In the genomic region with DNA sequence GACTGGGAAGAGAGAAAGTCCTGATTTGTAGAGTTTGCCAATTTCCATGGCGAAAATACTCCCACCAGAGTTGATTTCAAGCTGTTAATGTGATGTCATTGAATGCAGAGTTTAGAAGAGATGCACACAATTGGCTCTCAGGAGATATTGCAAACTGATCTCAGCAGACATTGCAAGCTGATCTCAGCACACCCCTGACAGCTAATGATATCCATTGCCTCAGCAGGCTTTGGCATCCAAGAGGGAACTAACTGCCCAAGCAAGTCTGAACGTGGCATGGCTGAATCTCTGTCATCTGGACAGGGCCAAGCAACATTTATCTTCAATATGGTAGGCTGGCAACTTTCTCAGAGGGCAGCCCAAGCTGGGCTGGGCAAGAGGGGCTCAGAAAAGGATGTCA, we compare ENCODE assay signal across 18 cellular contexts.
A peak's percentile ranks its signal among the peaks of the same experiment; 100 is the strongest.
DNase-seq lines count a peak whose midpoint lies in the region; ATAC-seq and TF ChIP-seq lines count a peak whose summit lies in the region.
"Had no signal": no experiment of that assay in that cellular context is flagged by ENCODE, and none has a peak within 500 bp of the region (broad histone marks: within the 10 kb centered on the region; RNA-seq: fewer than 3 reads in every experiment).

No MANE protein-coding gene starts in this region.

- H3K14ac ChIP-seq in mesenchymal stem cell (ENCODE audit: low read length in 2 of 2) = no peak overlapping the region

- no peak overlapping the region for H4K91ac ChIP-seq in mesenchymal stem cell (ENCODE audit: low read length)

- ATAC-seq in upper lobe of right lung = peak; percentile 14
- ATAC-seq: A549 had no signal

- no peaks in the 10 kb centered on the region for H3K36me3 ChIP-seq in right atrium auricular region
- H3K36me3 ChIP-seq in mesenchymal stem cell (ENCODE audit: control insufficient read depth in 1 of 2, insufficient read depth in 2 of 2, low read depth in 1 of 2, low read length in 2 of 2) = no peaks in the 10 kb centered on the region
- no peaks in the 10 kb centered on the region for H3K36me3 ChIP-seq in upper lobe of right lung
- H3K36me3 ChIP-seq: BE2C had no signal

- H4K8ac ChIP-seq in mesenchymal stem cell (ENCODE audit: low read length) = no peak overlapping the region

- no peak overlapping the region for H3K4me2 ChIP-seq in mesenchymal stem cell (ENCODE audit: low read length, poor library complexity, severe bottlenecking)
- H3K4me2 ChIP-seq: A549 had no signal

- H3K4ac ChIP-seq in mesenchymal stem cell (ENCODE audit: low read depth in 1 of 2, low read length in 2 of 2) = no peak overlapping the region

- no peak overlapping the region for H2BK120ac ChIP-seq in mesenchymal stem cell (ENCODE audit: low read depth, low read length)

- DNase-seq in right atrium auricular region (ENCODE audit: low spot score) = no peak
- no peak for DNase-seq in cardiac septum (ENCODE audit: low spot score)
- peak; percentile 68 for DNase-seq in epithelial cell of esophagus (ENCODE audit: low read depth)
- no peak for DNase-seq in mesenchymal stem cell
- no peak for DNase-seq in upper lobe of right lung
- no peak for DNase-seq in NCI-H1417 (lab: John Stamatoyannopoulos, UW)
- DNase-seq in SHP77 treated with DMSO at 0.1 percent for 48 hours (lab: John Stamatoyannopoulos, UW) = no peak
- no peak for DNase-seq in nucleus accumbens (lab: John Stamatoyannopoulos, UW)
- DNase-seq: BE2C; CD4-positive, alpha-beta T cell; COR-L47; DMS79; H9; NCI-H1417 treated with DMSO at 0.1 percent for 48 hours; NCI-H187; NCI-H526; OCI-M1 had no signal

- H3K79me1 ChIP-seq in mesenchymal stem cell (replicated peaks; ENCODE audit: low read length, poor library complexity, severe bottlenecking) = no peaks in the 10 kb centered on the region

- H3K27me3 ChIP-seq in right atrium auricular region (no peaks in the 10 kb centered on the region), mesenchymal stem cell (ENCODE audit: control insufficient read depth in 1 of 2, insufficient read depth in 1 of 2, low read length in 2 of 2) (no peaks in the 10 kb centered on the region), upper lobe of right lung (no peaks in the 10 kb centered on the region)

- H3K23ac ChIP-seq in mesenchymal stem cell (ENCODE audit: low read length in 2 of 2) = no peak overlapping the region

- H3K9me3 ChIP-seq in right atrium auricular region (no peaks in the 10 kb centered on the region), mesenchymal stem cell (ENCODE audit: control insufficient read depth, low read length) (no peaks in the 10 kb centered on the region), upper lobe of right lung (no peaks in the 10 kb centered on the region)
- H3K9me3 ChIP-seq: A549, BE2C had no signal

- H2BK12ac ChIP-seq in mesenchymal stem cell (ENCODE audit: low read length in 2 of 2) = peak overlapping the region in 1 of 2 experiments; percentile 15

- no peak overlapping the region for H3K4me3 ChIP-seq in right atrium auricular region
- H3K4me3 ChIP-seq in epithelial cell of esophagus (ENCODE audit: low read length) = no peak overlapping the region
- H3K4me3 ChIP-seq in mesenchymal stem cell (ENCODE audit: insufficient read depth in 1 of 2, low read depth in 1 of 2, low read length in 2 of 2) = no peak overlapping the region
- no peak overlapping the region for H3K4me3 ChIP-seq in upper lobe of right lung
- H3K4me3 ChIP-seq: A549 had no signal

- no peak overlapping the region for H3K18ac ChIP-seq in mesenchymal stem cell (ENCODE audit: low read depth in 1 of 2, low read length in 2 of 2)

- WGBS in mesenchymal stem cell = 71% methylated on average over 2 of the region's 2 CpGs

- no peak overlapping the region for H2BK5ac ChIP-seq in mesenchymal stem cell (ENCODE audit: low read depth, low read length, poor library complexity, severe bottlenecking)

- H3K4me1 ChIP-seq in right atrium auricular region (peaks cover 0 to 9% of the 10 kb centered on the region in 2 donors), mesenchymal stem cell (ENCODE audit: control insufficient read depth, insufficient read depth, low read depth, low read length) (peaks cover 6% of the 10 kb centered on the region), upper lobe of right lung (peaks cover 23% of the 10 kb centered on the region)
- H3K4me1 ChIP-seq: A549, BE2C had no signal

- H2AK5ac ChIP-seq in mesenchymal stem cell (ENCODE audit: low read length, severe bottlenecking) = peak overlapping the region; percentile 1

- no peak overlapping the region for H2AFZ ChIP-seq in mesenchymal stem cell (ENCODE audit: low read depth, low read length)

- H3K9ac ChIP-seq in mesenchymal stem cell (ENCODE audit: low read length) = no peak overlapping the region

- intact Hi-C loops in cardiac septum (cut with DNase I) (no loop called here), upper lobe of right lung (cut with DNase I) (no loop called here)

- H2BK15ac ChIP-seq in mesenchymal stem cell (ENCODE audit: low read depth, poor library complexity, severe bottlenecking) = no peak overlapping the region

- peak overlapping the region; percentile 6 to 15 for H3K27ac ChIP-seq in right atrium auricular region
- H3K27ac ChIP-seq in mesenchymal stem cell (ENCODE audit: low read length, poor library complexity, severe bottlenecking) = no peak overlapping the region
- no peak overlapping the region for H3K27ac ChIP-seq in upper lobe of right lung
- H3K27ac ChIP-seq: A549 had no signal

- TF ChIP-seq CTCF in right atrium auricular region (IDR thresholded peaks at IDR 0.05) (no peak), epithelial cell of esophagus (IDR thresholded peaks at IDR 0.05; ENCODE audit: insufficient read depth, low read depth, low read length, missing control alignments) (no peak), upper lobe of right lung (IDR thresholded peaks at IDR 0.05) (no peak)

Comparison
In these comparisons a context has a peak if more than half of its experiments do, and no peak if none do; other contexts are left out.
1. H3K27ac ChIP-seq: peak in right atrium auricular region (2 of 2); none in mesenchymal stem cell (single experiment) and upper lobe of right lung (single experiment).